8 cellular contexts compared by ENCODE assay signal in genomic region chr17:16653367-16654041, GRCh38. TPM values are rescaled to one million over a fixed set of nuclear protein-coding genes. Genes with fewer than 3 reads are reported as not detected.
DNase-seq lines count a peak whose midpoint lies in the region; ATAC-seq and TF ChIP-seq lines count a peak whose summit lies in the region.

Gene ZNF624, minus strand, starts transcription at chr17:16653850.

- H3F3A ChIP-seq in SK-N-SH (replicated peaks; ENCODE audit: insufficient read depth), result no peaks in the 10 kb centered on the region

- peak in 1 of 2 donors; percentile 50 for TF ChIP-seq POLR2A in suprapubic skin (IDR thresholded peaks at IDR 0.05)

- H3K9me3 ChIP-seq in SK-N-SH (no peaks in the 10 kb centered on the region), suprapubic skin (no peaks in the 10 kb centered on the region)

- DNase-seq in GM04503 (ENCODE audit: low read depth) (peak; percentile 54), HEK293T (ENCODE audit: extremely low spot score) (peak; percentile 96), MV-4-11 (lab: John Stamatoyannopoulos, UW) (peak; percentile 73), SK-N-SH (peak; percentile 94), glomerular endothelial cell (ENCODE audit: extremely low read depth, low read depth, low spot score) (peak; percentile 51), nucleus accumbens (lab: John Stamatoyannopoulos, UW) (peak; percentile 44 to 94 (median 86)), suprapubic skin (ENCODE audit: low spot score in 2 of 2) (peak; percentile 96)
- DNase-seq in activated naive CD4-positive, alpha-beta T cell treated with anti-CD3 and anti-CD28 coated beads, Interleukin-2, amount 50 U/mL, for 72 hours (ENCODE audit: low spot score in 2 of 2), result peak; percentile 86 to 91

- peak; percentile 95 to 97 for ATAC-seq in activated naive CD4-positive, alpha-beta T cell treated with anti-CD3 and anti-CD28 coated beads, Interleukin-2, amount 50 U/mL, for 72 hours

- H3K9me2 ChIP-seq in SK-N-SH, result no peaks in the 10 kb centered on the region

- peak within 1 kb of the TSS; percentile 91 for H3K9ac ChIP-seq in SK-N-SH

- TF ChIP-seq RAD21 in SK-N-SH (IDR thresholded peaks at IDR 0.05; ENCODE audit: low read length), result no peak

- H3K27me3 ChIP-seq in SK-N-SH (ENCODE audit: insufficient read depth), result peaks cover 7% of the 10 kb centered on the region; the same call in 1 of the 2 replicates
- no peaks in the 10 kb centered on the region for H3K27me3 ChIP-seq in suprapubic skin

- POLR2A ChIA-PET in HEK293T (lab: Yijun Ruan, JAX), result interaction anchor here (1.6 to 1.9 kb wide), 2 partner anchors 118 to 215 kb away, joined by 9 read pairs; no protein-coding TSS in a partner anchor
- POLR2A ChIA-PET in SK-N-SH (lab: Yijun Ruan, JAX), result interaction anchor here (0.9 kb wide), 1 partner anchor 9 kb away, joined by 3 read pairs; no protein-coding TSS in a partner anchor

- peak within 1 kb of the TSS; percentile 90 for H2AFZ ChIP-seq in SK-N-SH (ENCODE audit: low read depth)

- CTCF ChIA-PET in HEK293T (lab: Yijun Ruan, JAX) (no interaction called here), SK-N-SH (lab: Yijun Ruan, JAX) (no interaction called here)

- peak within 1 kb of the TSS; percentile 82 for H3K4me2 ChIP-seq in SK-N-SH

- no peaks in the 10 kb centered on the region for H4K20me1 ChIP-seq in SK-N-SH (ENCODE audit: insufficient read depth)

- H3K36me3 ChIP-seq in SK-N-SH (replicated peaks in 1 of 2; ENCODE audit: control insufficient read depth in 1 of 2, insufficient read depth in 2 of 2, low read length in 1 of 2), result peaks cover 7 to 17% of the 10 kb centered on the region in 2 experiments
- no peaks in the 10 kb centered on the region for H3K36me3 ChIP-seq in suprapubic skin

- peak within 1 kb of the TSS in 1 of 2 donors; percentile 92 for H3K27ac Mint-ChIP-seq in activated naive CD4-positive, alpha-beta T cell treated with anti-CD3 and anti-CD28 coated beads, Interleukin-2, amount 50 U/mL, for 72 hours

- H3K4me1 ChIP-seq in SK-N-SH (ENCODE audit: control insufficient read depth in 1 of 2, insufficient read depth in 2 of 2, low read depth in 1 of 2, low read length in 1 of 2) (peaks cover 0 to 7% of the 10 kb centered on the region in 2 experiments; a peak in 2 of 4 replicates), suprapubic skin (peaks cover 19% of the 10 kb centered on the region)

- H3K4me3 ChIP-seq in SK-N-SH (ENCODE audit: low read depth in 2 of 2, low read length in 1 of 2) (peak within 1 kb of the TSS; percentile 86 to 91), suprapubic skin (peak within 1 kb of the TSS; percentile 62)

- WGBS in SK-N-SH (ENCODE audit: low lambda C conversion rate), result 2% methylated on average over 29 of the region's 55 CpGs
- WGBS in suprapubic skin, result 0% methylated on average over 15 of the region's 55 CpGs

- peak within 1 kb of the TSS; percentile 72 to 91 for H3K27ac ChIP-seq in SK-N-SH (ENCODE audit: low read depth in 2 of 2, low read length in 1 of 2)
- peak within 1 kb of the TSS; percentile 93 for H3K27ac ChIP-seq in suprapubic skin

- H3K36me3 Mint-ChIP-seq in activated naive CD4-positive, alpha-beta T cell treated with anti-CD3 and anti-CD28 coated beads, Interleukin-2, amount 50 U/mL, for 72 hours, result peaks cover 0 to 5% of the 10 kb centered on the region in 2 donors

- TF ChIP-seq EP300 in SK-N-SH (IDR thresholded peaks at IDR 0.05; ENCODE audit: borderline replicate concordance in 1 of 2, low read depth in 1 of 2, low read length in 1 of 2), result no peak
- no peak for TF ChIP-seq EP300 in suprapubic skin (IDR thresholded peaks at IDR 0.05)

- H3K9me3 Mint-ChIP-seq in activated naive CD4-positive, alpha-beta T cell treated with anti-CD3 and anti-CD28 coated beads, Interleukin-2, amount 50 U/mL, for 72 hours, result peaks cover 3 to 4% of the 10 kb centered on the region in 2 donors

- TF ChIP-seq CTCF in SK-N-SH (IDR thresholded peaks at IDR 0.05) (0 out of 2 replicates have a peak, but pooled peaks have one; percentile 7), suprapubic skin (IDR thresholded peaks at IDR 0.05) (no peak)

- peaks cover 20% of the 10 kb centered on the region for H3K79me2 ChIP-seq in SK-N-SH (ENCODE audit: insufficient read depth)

TF ChIP-seq in HEK293T, 16 proteins besides CTCF, POLR2A, EP300 and RAD21:
- TF ChIP-seq FOXA1 (IDR thresholded peaks at IDR 0.05) (no peak), L3MBTL2 (conservative IDR thresholded peaks at IDR 0.05) (peak; percentile 62), NFRKB (IDR thresholded peaks at IDR 0.05) (no peak), FOXK2 (IDR thresholded peaks at IDR 0.05) (no peak), LEF1 (IDR thresholded peaks at IDR 0.05; ENCODE audit: borderline replicate concordance) (no peak), SP1 (IDR thresholded peaks at IDR 0.05) (no peak), FOXM1 (IDR thresholded peaks at IDR 0.05; ENCODE audit: borderline replicate concordance) (no peak), ZNF384 (IDR thresholded peaks at IDR 0.05) (no peak)
- TF ChIP-seq, protein P1, sequence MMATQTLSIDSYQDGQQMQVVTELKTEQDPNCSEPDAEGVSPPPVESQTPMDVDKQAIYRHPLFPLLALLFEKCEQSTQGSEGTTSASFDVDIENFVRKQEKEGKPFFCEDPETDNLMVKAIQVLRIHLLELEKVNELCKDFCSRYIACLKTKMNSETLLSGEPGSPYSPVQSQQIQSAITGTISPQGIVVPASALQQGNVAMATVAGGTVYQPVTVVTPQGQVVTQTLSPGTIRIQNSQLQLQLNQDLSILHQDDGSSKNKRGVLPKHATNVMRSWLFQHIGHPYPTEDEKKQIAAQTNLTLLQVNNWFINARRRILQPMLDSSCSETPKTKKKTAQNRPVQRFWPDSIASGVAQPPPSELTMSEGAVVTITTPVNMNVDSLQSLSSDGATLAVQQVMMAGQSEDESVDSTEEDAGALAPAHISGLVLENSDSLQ (IDR thresholded peaks at IDR 0.05), result no peak

TF ChIP-seq in SK-N-SH, 30 proteins besides CTCF, POLR2A, EP300 and RAD21 (continues in another document):
- TF ChIP-seq RFX5 (IDR thresholded peaks at IDR 0.05; ENCODE audit: low read length), result peak; percentile 61; the same call in 1 of the 2 replicates
- no peak for TF ChIP-seq TCF12 (IDR thresholded peaks at IDR 0.05)
- TF ChIP-seq CHD2 (IDR thresholded peaks at IDR 0.05; ENCODE audit: low read length, partially characterized antibody), result peak; percentile 63
- 0 out of 2 replicates have a peak, but pooled peaks have one; percentile 42 for TF ChIP-seq MXI1 (IDR thresholded peaks at IDR 0.05; ENCODE audit: low read depth, low read length)
- TF ChIP-seq FOSL2 (IDR thresholded peaks at IDR 0.05; ENCODE audit: borderline replicate concordance, low read depth), result no peak
- TF ChIP-seq FOXJ3 (CRISPR knock-in tag; IDR thresholded peaks at IDR 0.05), result 0 out of 2 replicates have a peak, but pooled peaks have one; percentile 36
- no peak for TF ChIP-seq GABPA (IDR thresholded peaks at IDR 0.05; ENCODE audit: low read depth)
- TF ChIP-seq TEAD4 (IDR thresholded peaks at IDR 0.05; ENCODE audit: borderline replicate concordance, insufficient read depth), result no peak
- peak; percentile 95 for TF ChIP-seq YY1 (IDR thresholded peaks at IDR 0.05; ENCODE audit: low read depth)
- no peak for TF ChIP-seq JUND (IDR thresholded peaks at IDR 0.05)
- TF ChIP-seq, protein P2, sequence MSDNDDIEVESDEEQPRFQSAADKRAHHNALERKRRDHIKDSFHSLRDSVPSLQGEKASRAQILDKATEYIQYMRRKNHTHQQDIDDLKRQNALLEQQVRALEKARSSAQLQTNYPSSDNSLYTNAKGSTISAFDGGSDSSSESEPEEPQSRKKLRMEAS (IDR thresholded peaks at IDR 0.05; ENCODE audit: low read depth), result peak; percentile 37; the same call in 1 of the 2 replicates
- no peak; the same call in 1 of the 2 replicates for TF ChIP-seq RCOR1 (IDR thresholded peaks at IDR 0.05; ENCODE audit: low read length)
- no peak for TF ChIP-seq SIN3A (IDR thresholded peaks at IDR 0.05; ENCODE audit: borderline replicate concordance, low read depth, low read length)
- TF ChIP-seq POLR2AphosphoS5 (IDR thresholded peaks at IDR 0.05; ENCODE audit: low read depth, low read length), result peak; percentile 72
- TF ChIP-seq FOXM1 (IDR thresholded peaks at IDR 0.05; ENCODE audit: low read depth), result no peak
- no peak for TF ChIP-seq MEF2A (IDR thresholded peaks at IDR 0.05; ENCODE audit: borderline replicate concordance, low read depth)
- TF ChIP-seq USF2 (IDR thresholded peaks at IDR 0.05; ENCODE audit: borderline replicate concordance, low read depth, low read length), result no peak

RNA-seq across cellular contexts. Expression of gene ZNF624, which starts in this region (rescaled TPM):
- 0.92 and 0.93 TPM in 2 replicates for polyA plus RNA-seq in SK-N-SH (2012; rRNA removed)
- polyA plus RNA-seq in SK-N-SH (2012; cell fraction: cytosol; rRNA removed), result 1.2 TPM in 2 replicates
- 0.38 and 1.0 TPM in 2 replicates for polyA plus RNA-seq in SK-N-SH (2012; cell fraction: nucleus; rRNA removed)
- total RNA-seq in activated naive CD4-positive, alpha-beta T cell treated with anti-CD3 and anti-CD28 coated beads, Interleukin-2, amount 50 U/mL, for 72 hours, result 1 to 10 TPM; 3.7 to 7.2 TPM
- total RNA-seq in glomerular endothelial cell, result 3.6 and 3.9 TPM in 2 replicates
- total RNA-seq in suprapubic skin, result 1 to 10 TPM; 2.7 to 5.8 (median 3.3) TPM

Comparison
In these comparisons a context has a peak if more than half of its experiments do, and no peak if none do; other contexts are left out.
1. Peak in every context shown above with its lines: DNase-seq, ATAC-seq, H3K4me3 ChIP-seq and H3K27ac ChIP-seq.